Comparison of ENCODE assay signal across 19 cellular contexts in the genomic region with DNA sequence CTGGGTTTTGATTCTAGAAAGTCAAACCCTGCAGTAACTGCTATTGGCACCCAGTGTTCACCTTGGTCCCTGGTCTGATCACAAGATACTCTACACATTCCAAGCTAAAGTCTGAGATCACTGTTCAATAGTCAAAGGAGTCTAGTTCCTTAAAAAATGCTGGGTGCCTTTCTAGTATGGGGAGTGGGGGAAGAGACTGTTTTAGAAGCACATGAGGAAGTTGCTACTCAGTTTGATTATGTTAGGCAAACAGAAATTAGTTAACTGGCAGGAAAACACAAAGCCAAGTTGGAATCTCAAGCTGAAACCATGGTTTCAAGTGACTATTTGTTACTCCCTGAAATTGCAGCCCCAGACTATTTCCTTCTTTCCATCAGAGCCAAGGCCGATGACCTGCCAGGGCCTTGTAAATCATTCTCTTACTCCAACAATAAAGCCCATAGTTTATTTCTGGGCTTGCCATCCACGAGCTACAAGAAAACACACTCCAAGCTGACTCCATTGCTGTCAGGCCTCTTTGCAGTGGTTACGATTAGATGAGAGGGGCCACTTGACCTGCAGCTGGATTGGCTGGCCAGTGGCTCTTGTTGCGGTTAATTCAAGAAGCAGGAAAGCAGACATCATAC. TPM values are rescaled to one million over a fixed set of nuclear protein-coding genes. Genes with fewer than 3 reads are reported as not detected.
A peak's percentile ranks its signal among the peaks of the same experiment; 100 is the strongest.
DNase-seq lines count a peak whose midpoint lies in the region; ATAC-seq and TF ChIP-seq lines count a peak whose summit lies in the region.
"Had no signal": no experiment of that assay in that cellular context is flagged by ENCODE, and none has a peak within 500 bp of the region (broad histone marks: within the 10 kb centered on the region; RNA-seq: fewer than 3 reads in every experiment).

No MANE protein-coding gene starts in this region.

- H3K36me3 Mint-ChIP-seq in progenitor cell of endocrine pancreas (ENCODE audit: insufficient read depth): no peaks in the 10 kb centered on the region

- H3K9me3 Mint-ChIP-seq in progenitor cell of endocrine pancreas (ENCODE audit: low read depth): no peaks in the 10 kb centered on the region
- H3K9me3 Mint-ChIP-seq: activated T-helper 2 cell treated with anti-CD3 and anti-CD28 coated beads, Interferon-gamma antibody, Interleukin-2, Interleukin-4, amounts not matched to agents 10 μg/mL and 5 μg/mL and 100 μg/mL, durations not matched to agents 14 hours and 24 hours and 36 hours had no signal

- H3K4me3 ChIP-seq in MG63: no peak overlapping the region
- H3K4me3 ChIP-seq: ascending aorta, BLaER1 had no signal

- peaks cover 10% of the 10 kb centered on the region for H3K4me1 Mint-ChIP-seq in progenitor cell of endocrine pancreas (ENCODE audit: low read depth)

- H3K27me3 Mint-ChIP-seq in progenitor cell of endocrine pancreas: no peaks in the 10 kb centered on the region

- ATAC-seq in left ventricle myocardium superior (peak; percentile 24), GM19452 (IDR thresholded peaks at IDR 0.05; ENCODE audit: unreplicated experiment) (no peak), GM21529 (IDR thresholded peaks at IDR 0.05; ENCODE audit: unreplicated experiment) (no peak), HG03139 (IDR thresholded peaks at IDR 0.05; ENCODE audit: unreplicated experiment) (no peak)

- intact Hi-C loops in left ventricle myocardium superior (cut with micrococcal nuclease): no loop called here

- no peaks in the 10 kb centered on the region for H3K36me3 ChIP-seq in MG63
- H3K36me3 ChIP-seq: ascending aorta, BLaER1 had no signal

- DNase-seq in MG63 (peak; percentile 12), OCI-M1 (lab: John Stamatoyannopoulos, UW) (peak; percentile 12), left ventricle myocardium superior (no peak), progenitor cell of endocrine pancreas (ENCODE audit: low spot score, unreplicated experiment) (no peak)
- no peak for DNase-seq in stimulated activated CD4-positive, alpha-beta T cell treated with anti-CD3 and anti-CD28 coated beads, Interleukin-15, amount 100 ng/mL, for 24 hours
- DNase-seq: activated CD4-positive, alpha-beta T cell treated with anti-CD3 and anti-CD28 coated beads, Interleukin-2, amount 50 U/mL, for 1 hour; DND-41; NCI-H1105; stimulated activated CD4-positive, alpha-beta T cell treated with anti-CD3 and anti-CD28 coated beads, Interleukin-2, amount 100 ng/mL, for 48 hours; T-helper 9 cell had no signal

- no peak for TF ChIP-seq CTCF in progenitor cell of endocrine pancreas (IDR thresholded peaks at IDR 0.05; ENCODE audit: unreplicated experiment)

- H3K27me3 ChIP-seq in MG63: no peaks in the 10 kb centered on the region
- H3K27me3 ChIP-seq: ascending aorta, BLaER1 had no signal

- H3K27ac Mint-ChIP-seq in progenitor cell of endocrine pancreas: peak overlapping the region; percentile 46
- H3K27ac Mint-ChIP-seq: activated T-helper 2 cell treated with anti-CD3 and anti-CD28 coated beads, Interferon-gamma antibody, Interleukin-2, Interleukin-4, amounts not matched to agents 10 μg/mL and 5 μg/mL and 100 μg/mL, durations not matched to agents 14 hours and 24 hours and 36 hours had no signal

- no peak overlapping the region for H3K4me3 Mint-ChIP-seq in progenitor cell of endocrine pancreas (ENCODE audit: low read depth)

- no peaks in the 10 kb centered on the region; the same call in 1 of the 2 replicates for H3K9me3 ChIP-seq in MG63
- H3K9me3 ChIP-seq: ascending aorta, BLaER1 had no signal

RNA-seq across cellular contexts. Expression of gene VTCN1, which starts 21.1 kb away (rescaled TPM):
- total RNA-seq in MG63 (2014; rRNA removed; shearing (Covaris generic); ENCODE audit: low replicate concordance): 0.82 TPM in 1 of 2 replicates, not detected in the other
- total RNA-seq in left ventricle myocardium superior (not detected), progenitor cell of endocrine pancreas (1.4 and 1.8 TPM in 2 replicates)
- total RNA-seq: activated T-helper 2 cell treated with anti-CD3 and anti-CD28 coated beads, Interferon-gamma antibody, Interleukin-2, Interleukin-4, amounts not matched to agents 10 μg/mL and 5 μg/mL and 100 μg/mL, durations not matched to agents 14 hours and 24 hours and 36 hours; ascending aorta; HT1080; NCI-H460; pulmonary artery endothelial cell had no signal

Comparison
In these comparisons a context has a peak if more than half of its experiments do, and no peak if none do; other contexts are left out.
1. DNase-seq: peak in MG63 (single experiment) and OCI-M1 (single experiment); none in left ventricle myocardium superior (single experiment), progenitor cell of endocrine pancreas (single experiment) and stimulated activated CD4-positive, alpha-beta T cell treated with anti-CD3 and anti-CD28 coated beads, Interleukin-15, amount 100 ng/mL, for 24 hours (single experiment).